ENCODE assay signal across 8 cellular contexts in genomic region chr14:99628832-99629618, GRCh38. TPM values are rescaled to one million over a fixed set of nuclear protein-coding genes. Genes with fewer than 3 reads are reported as not detected.
DNase-seq lines count a peak whose midpoint lies in the region; TF ChIP-seq lines count a peak whose summit lies in the region.

No MANE protein-coding gene starts in this region.

- H3K9ac ChIP-seq in KMS-11 (no peak overlapping the region), neural progenitor cell (no peak overlapping the region)

- no peak overlapping the region for H3K27ac Mint-ChIP-seq in activated T-helper 1 cell treated with anti-CD3 and anti-CD28 coated beads, Interleukin-12 subunit alpha, Interleukin-12 subunit beta, Interleukin-2, Interleukin-4 antibody, amounts not matched to agents 30 ng/mL and 10 ng/mL and 1 ng/mL, durations not matched to agents 14 hours and 24 hours and 36 hours
- no peak overlapping the region for H3K27ac Mint-ChIP-seq in neural progenitor cell

- peaks cover 4% of the 10 kb centered on the region for H3K4me1 Mint-ChIP-seq in activated T-helper 1 cell treated with anti-CD3 and anti-CD28 coated beads, Interleukin-12 subunit alpha, Interleukin-12 subunit beta, Interleukin-2, Interleukin-4 antibody, amounts not matched to agents 30 ng/mL and 10 ng/mL and 1 ng/mL, durations not matched to agents 14 hours and 24 hours and 36 hours (ENCODE audit: low read depth)
- H3K4me1 Mint-ChIP-seq in neural progenitor cell: peaks cover 22% of the 10 kb centered on the region

- H3K36me3 Mint-ChIP-seq in activated T-helper 1 cell treated with anti-CD3 and anti-CD28 coated beads, Interleukin-12 subunit alpha, Interleukin-12 subunit beta, Interleukin-2, Interleukin-4 antibody, amounts not matched to agents 30 ng/mL and 10 ng/mL and 1 ng/mL, durations not matched to agents 14 hours and 24 hours and 36 hours (ENCODE audit: low read depth): no peaks in the 10 kb centered on the region
- H3K36me3 Mint-ChIP-seq in neural progenitor cell: no peaks in the 10 kb centered on the region

- no peak overlapping the region; the same call in 1 of the 2 replicates for H3K4me3 ChIP-seq in AG10803 (ENCODE audit: low read length)
- H3K4me3 ChIP-seq in KMS-11 (IDR thresholded peaks at IDR 0.05; ENCODE audit: insufficient read depth, low read depth, low read length): no peak overlapping the region
- H3K4me3 ChIP-seq in fibroblast of the aortic adventitia (ENCODE audit: low read depth, low read length): no peak overlapping the region
- no peak overlapping the region for H3K4me3 ChIP-seq in neural progenitor cell
- no peak overlapping the region for H3K4me3 ChIP-seq in suprapubic skin

- H3K4me1 ChIP-seq in KMS-11 (ENCODE audit: low read depth, poor library complexity, severe bottlenecking) (peaks cover 15% of the 10 kb centered on the region), neural progenitor cell (peaks cover 8% of the 10 kb centered on the region), suprapubic skin (peaks cover 25% of the 10 kb centered on the region)

- H4K20me1 ChIP-seq in KMS-11 (ENCODE audit: insufficient read depth): no peaks in the 10 kb centered on the region
- H4K20me1 ChIP-seq in neural progenitor cell (ENCODE audit: low read depth): no peaks in the 10 kb centered on the region

- no peak for TF ChIP-seq POLR2A in suprapubic skin (IDR thresholded peaks at IDR 0.05)

- H3K9me3 ChIP-seq in neural progenitor cell (ENCODE audit: low read depth) (no peaks in the 10 kb centered on the region), suprapubic skin (no peaks in the 10 kb centered on the region)

- H3K27me3 ChIP-seq in KMS-11 (ENCODE audit: insufficient read depth, low read depth) (no peaks in the 10 kb centered on the region), neural progenitor cell (no peaks in the 10 kb centered on the region), suprapubic skin (no peaks in the 10 kb centered on the region)

- H2AFZ ChIP-seq in KMS-11 (ENCODE audit: low read depth) (peak overlapping the region; percentile 46; the same call in 1 of the 2 replicates), neural progenitor cell (replicated peaks) (no peak overlapping the region)

- no peak overlapping the region for H3K4me3 Mint-ChIP-seq in activated T-helper 1 cell treated with anti-CD3 and anti-CD28 coated beads, Interleukin-12 subunit alpha, Interleukin-12 subunit beta, Interleukin-2, Interleukin-4 antibody, amounts not matched to agents 30 ng/mL and 10 ng/mL and 1 ng/mL, durations not matched to agents 14 hours and 24 hours and 36 hours
- peak overlapping the region; percentile 35 for H3K4me3 Mint-ChIP-seq in neural progenitor cell

- H3F3A ChIP-seq in neural progenitor cell (ENCODE audit: low read depth): no peaks in the 10 kb centered on the region

- intact Hi-C loops in activated T-helper 1 cell treated with anti-CD3 and anti-CD28 coated beads, Interleukin-12 subunit alpha, Interleukin-12 subunit beta, Interleukin-2, Interleukin-4 antibody, amounts not matched to agents 30 ng/mL and 10 ng/mL and 1 ng/mL, durations not matched to agents 14 hours and 24 hours and 36 hours (cut with micrococcal nuclease): loop anchor here (1.0 kb wide), 1 partner anchor 111 kb away; no protein-coding TSS in a partner anchor

- H3K27me3 Mint-ChIP-seq in activated T-helper 1 cell treated with anti-CD3 and anti-CD28 coated beads, Interleukin-12 subunit alpha, Interleukin-12 subunit beta, Interleukin-2, Interleukin-4 antibody, amounts not matched to agents 30 ng/mL and 10 ng/mL and 1 ng/mL, durations not matched to agents 14 hours and 24 hours and 36 hours (ENCODE audit: insufficient read depth): no peaks in the 10 kb centered on the region
- peaks cover 2% of the 10 kb centered on the region for H3K27me3 Mint-ChIP-seq in neural progenitor cell (ENCODE audit: insufficient read depth, low read depth)

- TF ChIP-seq EP300 in suprapubic skin (IDR thresholded peaks at IDR 0.05): no peak

- H3K79me2 ChIP-seq in KMS-11 (ENCODE audit: insufficient read depth, low read depth) (no peaks in the 10 kb centered on the region), neural progenitor cell (ENCODE audit: low read depth) (no peaks in the 10 kb centered on the region)

- H3K36me3 ChIP-seq in KMS-11 (ENCODE audit: insufficient read depth): no peaks in the 10 kb centered on the region
- H3K36me3 ChIP-seq in neural progenitor cell: no peaks in the 10 kb centered on the region
- H3K36me3 ChIP-seq in suprapubic skin: no peaks in the 10 kb centered on the region

- peak overlapping the region; percentile 45 for H3K4me2 ChIP-seq in KMS-11
- H3K4me2 ChIP-seq in neural progenitor cell: no peak overlapping the region

- DNase-seq in AG10803 (ENCODE audit: low read depth): peak; percentile 64
- peak; percentile 77 for DNase-seq in GM19240 (ENCODE audit: insufficient read length, low spot score)
- peak; percentile 79 for DNase-seq in RKO (ENCODE audit: low spot score)
- DNase-seq in activated T-helper 1 cell treated with anti-CD3 and anti-CD28 coated beads, Interleukin-12 subunit alpha, Interleukin-12 subunit beta, Interleukin-2, Interleukin-4 antibody, amounts not matched to agents 30 ng/mL and 10 ng/mL and 1 ng/mL, durations not matched to agents 14 hours and 24 hours and 36 hours (ENCODE audit: low spot score): peak; percentile 43
- DNase-seq in fibroblast of the aortic adventitia (ENCODE audit: low read depth): peak; percentile 62
- DNase-seq in neural progenitor cell (ENCODE audit: low spot score): peak; percentile 88
- no peak for DNase-seq in suprapubic skin (ENCODE audit: low spot score in 2 of 2)

- WGBS in suprapubic skin: 31% methylated on average over 13 of the region's 21 CpGs

- H3K9me3 Mint-ChIP-seq in activated T-helper 1 cell treated with anti-CD3 and anti-CD28 coated beads, Interleukin-12 subunit alpha, Interleukin-12 subunit beta, Interleukin-2, Interleukin-4 antibody, amounts not matched to agents 30 ng/mL and 10 ng/mL and 1 ng/mL, durations not matched to agents 14 hours and 24 hours and 36 hours: no peaks in the 10 kb centered on the region
- H3K9me3 Mint-ChIP-seq in neural progenitor cell: no peaks in the 10 kb centered on the region

- H3K27ac ChIP-seq in KMS-11 (no peak overlapping the region), neural progenitor cell (no peak overlapping the region), suprapubic skin (no peak overlapping the region)

- peak; percentile 94 for TF ChIP-seq CTCF in AG10803 (conservative IDR thresholded peaks at IDR 0.05; ENCODE audit: low read length)
- peak; percentile 89 for TF ChIP-seq CTCF in KMS-11 (conservative IDR thresholded peaks at IDR 0.05; ENCODE audit: low read depth, low read length)
- TF ChIP-seq CTCF in fibroblast of the aortic adventitia (IDR thresholded peaks at IDR 0.05; ENCODE audit: insufficient read depth, low read length): peak; percentile 96
- peak; percentile 98 for TF ChIP-seq CTCF in neural progenitor cell (IDR thresholded peaks at IDR 0.05)
- TF ChIP-seq CTCF in suprapubic skin (IDR thresholded peaks at IDR 0.05): peak; percentile 93

RNA-seq across cellular contexts. Expression of gene HHIPL1, which starts 15.9 kb away (rescaled TPM):
- total RNA-seq in activated T-helper 1 cell treated with anti-CD3 and anti-CD28 coated beads, Interleukin-12 subunit alpha, Interleukin-12 subunit beta, Interleukin-2, Interleukin-4 antibody, amounts not matched to agents 30 ng/mL and 10 ng/mL and 1 ng/mL, durations not matched to agents 14 hours and 24 hours and 36 hours: not detected in 2 replicates
- total RNA-seq in fibroblast of the aortic adventitia (ENCODE audit: low replicate concordance): 4.4 and 5.1 TPM in 2 replicates
- 0.32 and 1.2 TPM in 2 replicates for total RNA-seq in neural progenitor cell (ENCODE audit: low replicate concordance)
- 1 to 10 TPM in 1 of 4 donors, under 1 TPM in 3; 0.13 to 4.7 (median 0.56) TPM for total RNA-seq in suprapubic skin

RNA-seq across cellular contexts. Expression of gene CCDC85C, which starts 25.0 kb away (rescaled TPM):
- total RNA-seq in activated T-helper 1 cell treated with anti-CD3 and anti-CD28 coated beads, Interleukin-12 subunit alpha, Interleukin-12 subunit beta, Interleukin-2, Interleukin-4 antibody, amounts not matched to agents 30 ng/mL and 10 ng/mL and 1 ng/mL, durations not matched to agents 14 hours and 24 hours and 36 hours: 7.4 and 7.6 TPM in 2 replicates
- total RNA-seq in fibroblast of the aortic adventitia (ENCODE audit: low replicate concordance) (2.9 and 3.4 TPM in 2 replicates), neural progenitor cell (ENCODE audit: low replicate concordance) (19.0 and 41.3 TPM in 2 replicates), suprapubic skin (10 to 100 TPM; 18.8 to 53.2 (median 48.0) TPM)

RNA-seq across cellular contexts. Expression of gene CYP46A1, which starts 55.1 kb away (rescaled TPM):
- 0.27 TPM in 1 of 2 replicates, not detected in the other for total RNA-seq in activated T-helper 1 cell treated with anti-CD3 and anti-CD28 coated beads, Interleukin-12 subunit alpha, Interleukin-12 subunit beta, Interleukin-2, Interleukin-4 antibody, amounts not matched to agents 30 ng/mL and 10 ng/mL and 1 ng/mL, durations not matched to agents 14 hours and 24 hours and 36 hours
- total RNA-seq in fibroblast of the aortic adventitia (ENCODE audit: low replicate concordance) (0.36 and 0.49 TPM in 2 replicates), neural progenitor cell (ENCODE audit: low replicate concordance) (0.77 and 1.1 TPM in 2 replicates), suprapubic skin (1 to 10 TPM in 2 of 4 donors, under 1 TPM in 1, not detected in 1; 0.47 to 2.0 (median 1.0) TPM)

Comparison
In these comparisons a context has a peak if more than half of its experiments do, and no peak if none do; other contexts are left out.
1. DNase-seq: peak in AG10803 (single experiment), GM19240 (single experiment), RKO (single experiment), activated T-helper 1 cell treated with anti-CD3 and anti-CD28 coated beads, Interleukin-12 subunit alpha, Interleukin-12 subunit beta, Interleukin-2, Interleukin-4 antibody, amounts not matched to agents 30 ng/mL and 10 ng/mL and 1 ng/mL, durations not matched to agents 14 hours and 24 hours and 36 hours (single experiment), fibroblast of the aortic adventitia (single experiment) and neural progenitor cell (single experiment); none in suprapubic skin (0 of 2).
2. Peak in every context shown above with its lines, with median percentiles within 50 percentile points of each other: CTCF ChIP-seq.